7 cellular contexts compared by ENCODE assay signal in the genomic region with DNA sequence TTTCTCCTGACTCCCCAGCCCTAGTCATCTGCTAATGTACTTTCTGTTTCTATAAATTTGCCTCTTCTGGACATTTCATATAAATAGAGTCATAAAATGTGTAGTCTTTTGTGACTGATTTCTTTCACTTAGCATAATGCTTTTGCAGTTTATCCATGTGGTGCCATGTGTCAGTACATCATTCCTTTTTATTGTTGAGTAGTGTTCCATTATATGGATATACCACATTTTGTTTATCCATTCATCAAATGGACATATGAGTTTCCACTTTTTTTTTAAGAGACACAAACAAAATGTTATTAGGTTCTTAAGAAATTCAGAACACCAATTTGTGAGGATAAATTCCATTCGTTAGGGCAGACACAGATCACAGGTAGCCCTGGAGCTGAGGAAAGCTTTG. TPM values are rescaled to one million over a fixed set of nuclear protein-coding genes. Genes with fewer than 3 reads are reported as not detected.
"Had no signal": no experiment of that assay in that cellular context is flagged by ENCODE, and none has a peak within 500 bp of the region (broad histone marks: within the 10 kb centered on the region; RNA-seq: fewer than 3 reads in every experiment).

No MANE protein-coding gene starts in this region.

- DNase-seq: IMR-90, KBM-7, KG1 had no signal

- H3K4me3 ChIP-seq: K562 had no signal

- ATAC-seq: HepG2, K562 had no signal

- H3K27ac ChIP-seq: HL-60 had no signal

RNA-seq across cellular contexts. Expression of gene ADAM11, which starts 39.3 kb away (rescaled TPM):
- polyA plus RNA-seq: IgD-negative memory B cell had no signal
